ENCODE assay signal across 1 cellular context in genomic region chr17:47009759-47010594, GRCh38.
TF ChIP-seq lines count a peak whose summit lies in the region.

No MANE protein-coding gene starts in this region.

TF ChIP-seq in HCT116, 20 proteins besides CTCF, POLR2A, EP300 and RAD21 (continued from another document):
- no peak for TF ChIP-seq REST (IDR thresholded peaks at IDR 0.05; ENCODE audit: low read depth)
- no peak for TF ChIP-seq FOSL1 (IDR thresholded peaks at IDR 0.05; ENCODE audit: low read depth)
- no peak for TF ChIP-seq EZH2phosphoT487 (IDR thresholded peaks at IDR 0.05; ENCODE audit: borderline replicate concordance)
- TF ChIP-seq EZH2 (IDR thresholded peaks at IDR 0.05), result no peak
TF ChIP-seq in HCT116: peak in this region for 0.
